ENCODE assay signal across 8 cellular contexts in genomic region chr17:40818343-40818732, GRCh38. TPM values are rescaled to one million over a fixed set of nuclear protein-coding genes. Genes with fewer than 3 reads are reported as not detected.
DNase-seq lines count a peak whose midpoint lies in the region; ATAC-seq and TF ChIP-seq lines count a peak whose summit lies in the region.

No MANE protein-coding gene starts in this region.

- H3K9me3 ChIP-seq in iPS-20b (ENCODE audit: insufficient read depth, low read depth, low read length) (no peaks in the 10 kb centered on the region), stomach smooth muscle (ENCODE audit: control insufficient read depth in 2 of 2, low read length in 2 of 2) (no peaks in the 10 kb centered on the region)

- H3K9me3 Mint-ChIP-seq in activated T-helper 2 cell treated with anti-CD3 and anti-CD28 coated beads, Interferon-gamma antibody, Interleukin-2, Interleukin-4, amounts not matched to agents 10 μg/mL and 5 μg/mL and 100 μg/mL, durations not matched to agents 14 hours and 24 hours and 36 hours = peaks cover 5% of the 10 kb centered on the region

- TF ChIP-seq CTCF in GM13976 (IDR thresholded peaks at IDR 0.05; ENCODE audit: borderline replicate concordance, control extremely low read depth, extremely low read depth, insufficient read depth, missing control alignments) = no peak

- peak overlapping the region; percentile 86 for H3K27ac Mint-ChIP-seq in activated T-helper 2 cell treated with anti-CD3 and anti-CD28 coated beads, Interferon-gamma antibody, Interleukin-2, Interleukin-4, amounts not matched to agents 10 μg/mL and 5 μg/mL and 100 μg/mL, durations not matched to agents 14 hours and 24 hours and 36 hours

- H3K27me3 ChIP-seq in iPS-20b (ENCODE audit: insufficient read depth, low read length) (peaks cover 20% of the 10 kb centered on the region; the same call in 1 of the 2 replicates), stomach smooth muscle (ENCODE audit: control insufficient read depth in 1 of 2, insufficient read depth in 2 of 2, low read length in 2 of 2) (no peaks in the 10 kb centered on the region)

- ATAC-seq in HG03095 (IDR thresholded peaks at IDR 0.05; ENCODE audit: unreplicated experiment) = no peak

- peak overlapping the region; percentile 96 for H3K4me3 Mint-ChIP-seq in activated T-helper 2 cell treated with anti-CD3 and anti-CD28 coated beads, Interferon-gamma antibody, Interleukin-2, Interleukin-4, amounts not matched to agents 10 μg/mL and 5 μg/mL and 100 μg/mL, durations not matched to agents 14 hours and 24 hours and 36 hours (ENCODE audit: low read depth)

- H3K9ac ChIP-seq in iPS-20b (ENCODE audit: low read depth, low read length) (peak overlapping the region; percentile 92), stomach smooth muscle (ENCODE audit: low read length in 2 of 2) (peak overlapping the region; percentile 50 to 77)

- in situ Hi-C loops in GM13976 (cut with MboI; ENCODE audit: low sequenced_read_pairs, unreplicated experiment) = no loop called here

- peaks cover 40% of the 10 kb centered on the region for H3K36me3 Mint-ChIP-seq in activated T-helper 2 cell treated with anti-CD3 and anti-CD28 coated beads, Interferon-gamma antibody, Interleukin-2, Interleukin-4, amounts not matched to agents 10 μg/mL and 5 μg/mL and 100 μg/mL, durations not matched to agents 14 hours and 24 hours and 36 hours (ENCODE audit: low read depth)

- peaks cover 25% of the 10 kb centered on the region for H3K4me1 Mint-ChIP-seq in activated T-helper 2 cell treated with anti-CD3 and anti-CD28 coated beads, Interferon-gamma antibody, Interleukin-2, Interleukin-4, amounts not matched to agents 10 μg/mL and 5 μg/mL and 100 μg/mL, durations not matched to agents 14 hours and 24 hours and 36 hours (ENCODE audit: low read depth)

- intact Hi-C loops in activated T-helper 2 cell treated with anti-CD3 and anti-CD28 coated beads, Interferon-gamma antibody, Interleukin-2, Interleukin-4, amounts not matched to agents 10 μg/mL and 5 μg/mL and 100 μg/mL, durations not matched to agents 14 hours and 24 hours and 36 hours (cut with micrococcal nuclease) = loop anchor here (5.0 kb wide), 2 partner anchors 84 to 849 kb away; no protein-coding TSS in a partner anchor

- DNase-seq in DMS53 treated with DMSO at 0.1 percent for 48 hours (lab: John Stamatoyannopoulos, UW; ENCODE audit: unreplicated experiment) (peak; percentile 29), DMS53 (lab: John Stamatoyannopoulos, UW) (no peak), GM13976 (ENCODE audit: low spot score) (no peak), COLO829 (ENCODE audit: low spot score) (no peak)
- no peak for DNase-seq in activated T-helper 2 cell treated with anti-CD3 and anti-CD28 coated beads, Interferon-gamma antibody, Interleukin-2, Interleukin-4, amounts not matched to agents 10 μg/mL and 5 μg/mL and 100 μg/mL, durations not matched to agents 14 hours and 24 hours and 36 hours (ENCODE audit: low spot score)

- peaks cover 6% of the 10 kb centered on the region; the same call in 1 of the 2 replicates for H3K36me3 ChIP-seq in iPS-20b (ENCODE audit: insufficient read depth, low read depth, low read length)
- no peaks in the 10 kb centered on the region for H3K36me3 ChIP-seq in stomach smooth muscle (ENCODE audit: control insufficient read depth in 2 of 2, insufficient read depth in 2 of 2, low read length in 2 of 2)

- peak overlapping the region; percentile 100 for H3K4me3 ChIP-seq in iPS-20b (ENCODE audit: low read length)
- peak overlapping the region; percentile 74 to 76 for H3K4me3 ChIP-seq in stomach smooth muscle (ENCODE audit: low read length in 2 of 2)

- H3K27ac ChIP-seq in iPS-20b (ENCODE audit: low read length) = no peak overlapping the region
- peak overlapping the region; percentile 32 for H3K27ac ChIP-seq in stomach smooth muscle (ENCODE audit: low read length)

- H3K4me1 ChIP-seq in iPS-20b (ENCODE audit: insufficient read depth, low read length) (no peaks in the 10 kb centered on the region; the same call in 1 of the 2 replicates), stomach smooth muscle (ENCODE audit: control insufficient read depth, insufficient read depth, low read length) (no peaks in the 10 kb centered on the region)

- H3K27me3 Mint-ChIP-seq in activated T-helper 2 cell treated with anti-CD3 and anti-CD28 coated beads, Interferon-gamma antibody, Interleukin-2, Interleukin-4, amounts not matched to agents 10 μg/mL and 5 μg/mL and 100 μg/mL, durations not matched to agents 14 hours and 24 hours and 36 hours (ENCODE audit: low read depth) = peaks cover 12% of the 10 kb centered on the region

RNA-seq across cellular contexts. Expression of gene KRT10, which starts 4.1 kb away (rescaled TPM):
- 27.8 and 29.1 TPM in 2 replicates for total RNA-seq in activated T-helper 2 cell treated with anti-CD3 and anti-CD28 coated beads, Interferon-gamma antibody, Interleukin-2, Interleukin-4, amounts not matched to agents 10 μg/mL and 5 μg/mL and 100 μg/mL, durations not matched to agents 14 hours and 24 hours and 36 hours

RNA-seq across cellular contexts. Expression of gene KRT28, which starts 18.6 kb away (rescaled TPM):
- total RNA-seq in activated T-helper 2 cell treated with anti-CD3 and anti-CD28 coated beads, Interferon-gamma antibody, Interleukin-2, Interleukin-4, amounts not matched to agents 10 μg/mL and 5 μg/mL and 100 μg/mL, durations not matched to agents 14 hours and 24 hours and 36 hours = not detected in 2 replicates

RNA-seq across cellular contexts. Expression of gene KRT27, which starts 36.0 kb away (rescaled TPM):
- not detected in 2 replicates for total RNA-seq in activated T-helper 2 cell treated with anti-CD3 and anti-CD28 coated beads, Interferon-gamma antibody, Interleukin-2, Interleukin-4, amounts not matched to agents 10 μg/mL and 5 μg/mL and 100 μg/mL, durations not matched to agents 14 hours and 24 hours and 36 hours

RNA-seq across cellular contexts. Expression of gene KRT26, which starts 46.3 kb away (rescaled TPM):
- not detected in 2 replicates for total RNA-seq in activated T-helper 2 cell treated with anti-CD3 and anti-CD28 coated beads, Interferon-gamma antibody, Interleukin-2, Interleukin-4, amounts not matched to agents 10 μg/mL and 5 μg/mL and 100 μg/mL, durations not matched to agents 14 hours and 24 hours and 36 hours

RNA-seq across cellular contexts. Expression of gene KRT12, which starts 48.7 kb away (rescaled TPM):
- total RNA-seq in activated T-helper 2 cell treated with anti-CD3 and anti-CD28 coated beads, Interferon-gamma antibody, Interleukin-2, Interleukin-4, amounts not matched to agents 10 μg/mL and 5 μg/mL and 100 μg/mL, durations not matched to agents 14 hours and 24 hours and 36 hours = not detected in 2 replicates
